In genomic region chr1:17723684-17724083, GRCh38 we compare ENCODE assay signal across 1 cellular context.
TF ChIP-seq lines count a peak whose summit lies in the region.

No MANE protein-coding gene starts in this region.

TF ChIP-seq in K562, 482 proteins besides CTCF, POLR2A, EP300 and RAD21 (continued from another document):
- TF ChIP-seq CHD7 (IDR thresholded peaks at IDR 0.05; ENCODE audit: low read depth, low read length) = no peak
- TF ChIP-seq SMAD4 (CRISPR knock-in tag; conservative IDR thresholded peaks at IDR 0.05) = no peak
- no peak for TF ChIP-seq HNRNPH1 (optimal IDR thresholded peaks at IDR 0.05; ENCODE audit: low read depth, low read length)
- no peak for TF ChIP-seq PHF21A (IDR thresholded peaks at IDR 0.05; ENCODE audit: borderline replicate concordance, low read depth)
- no peak for TF ChIP-seq OTX1 (CRISPR knock-in tag; IDR thresholded peaks at IDR 0.05)
- no peak for TF ChIP-seq POLR2H (tag; IDR thresholded peaks at IDR 0.05; ENCODE audit: low read depth)
- no peak for TF ChIP-seq HIVEP1 (CRISPR knock-in tag; IDR thresholded peaks at IDR 0.05)
- TF ChIP-seq UBTF (IDR thresholded peaks at IDR 0.05; ENCODE audit: borderline replicate concordance in 1 of 2, low read depth in 2 of 2, low read length in 2 of 2) = no peak
- no peak for TF ChIP-seq POLR3A (IDR thresholded peaks at IDR 0.05; ENCODE audit: borderline replicate concordance, extremely low read depth, insufficient read depth, insufficient read length)
- no peak for TF ChIP-seq SMARCE1 (IDR thresholded peaks at IDR 0.05)
- no peak for TF ChIP-seq POLR2B (IDR thresholded peaks at IDR 0.05; ENCODE audit: low read depth, partially characterized antibody)
- no peak for TF ChIP-seq HLTF (IDR thresholded peaks at IDR 0.05)
- TF ChIP-seq PURB (CRISPR knock-in tag; IDR thresholded peaks at IDR 0.05; ENCODE audit: low read depth) = no peak
- TF ChIP-seq MCM3 (IDR thresholded peaks at IDR 0.05) = no peak
- no peak for TF ChIP-seq KLF6 (CRISPR knock-in tag; IDR thresholded peaks at IDR 0.05; ENCODE audit: borderline replicate concordance)
